Comparison of ENCODE assay signal across 1 cellular context in genomic region chr11:117225553-117226170, GRCh38.
TF ChIP-seq lines count a peak whose summit lies in the region.

No MANE protein-coding gene starts in this region.

TF ChIP-seq in SK-N-SH, 30 proteins besides CTCF, POLR2A, EP300 and RAD21:
- TF ChIP-seq RXRA (IDR thresholded peaks at IDR 0.05; ENCODE audit: borderline replicate concordance, low read depth) (no peak), SIN3A (IDR thresholded peaks at IDR 0.05; ENCODE audit: borderline replicate concordance, low read depth, low read length) (no peak)
